In the genomic region with DNA sequence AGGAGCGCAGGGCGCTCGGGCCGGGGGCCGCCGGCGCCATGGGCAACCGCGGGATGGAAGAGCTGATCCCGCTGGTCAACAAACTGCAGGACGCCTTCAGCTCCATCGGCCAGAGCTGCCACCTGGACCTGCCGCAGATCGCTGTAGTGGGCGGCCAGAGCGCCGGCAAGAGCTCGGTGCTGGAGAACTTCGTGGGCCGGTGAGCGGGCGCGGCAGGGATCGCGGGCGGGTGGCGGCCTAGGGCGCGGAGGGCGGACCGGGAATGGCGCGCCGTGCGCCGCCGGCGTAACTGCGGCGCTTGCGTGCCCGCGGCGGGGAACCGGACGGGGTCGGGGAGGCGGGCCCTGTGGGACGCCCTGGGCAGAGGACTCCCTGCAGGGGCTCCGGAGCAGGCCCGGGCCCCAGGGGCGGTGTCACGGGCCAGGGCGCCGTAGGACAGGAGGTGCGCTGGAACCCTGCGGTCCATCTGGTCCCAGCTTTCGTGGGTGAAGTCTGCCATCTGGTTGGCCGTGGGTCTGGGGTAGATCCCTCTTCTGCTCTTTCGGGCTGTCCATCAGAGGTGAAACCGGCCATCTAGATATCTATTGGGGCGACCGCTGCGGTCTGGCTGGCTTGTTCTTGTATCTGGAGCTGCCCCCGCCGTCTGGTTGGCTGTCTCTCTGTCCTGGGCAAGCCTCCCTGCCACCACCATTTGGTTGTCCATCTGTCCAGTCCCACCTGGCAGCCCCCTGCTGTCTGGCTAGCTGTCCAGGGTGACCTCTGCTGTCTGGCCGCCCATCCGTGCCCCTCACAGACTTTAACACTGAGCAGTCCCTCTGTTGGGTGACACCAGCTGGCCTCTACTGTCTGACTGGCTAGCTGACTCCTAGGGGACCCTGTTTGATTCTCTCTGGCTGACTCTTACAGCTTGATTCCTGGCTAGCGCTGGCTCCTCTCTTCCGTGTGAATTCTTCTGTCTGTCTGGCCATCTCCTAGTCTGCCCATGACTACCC, we compare ENCODE assay signal across 8 cellular contexts. TPM values are rescaled to one million over a fixed set of nuclear protein-coding genes. Genes with fewer than 3 reads are reported as not detected.
DNase-seq lines count a peak whose midpoint lies in the region; ATAC-seq and TF ChIP-seq lines count a peak whose summit lies in the region.

No MANE protein-coding gene starts in this region.

- DNase-seq in activated CD4-positive, alpha-beta T cell treated with anti-CD3 and anti-CD28 coated beads for 36 hours = peak; percentile 69
- peak; percentile 65 for DNase-seq in dermis blood vessel endothelial cell
- peak; percentile 52 for DNase-seq in lung (ENCODE audit: low spot score)
- peak; percentile 42 for DNase-seq in stimulated activated CD8-positive, alpha-beta memory T cell treated with anti-CD3 and anti-CD28 coated beads, Interleukin-4, amount 100 ng/mL, for 24 hours (ENCODE audit: low read depth)
- no peak for DNase-seq in SKM-1 (lab: John Stamatoyannopoulos, UW; ENCODE audit: unreplicated experiment)

- H3K4me1 ChIP-seq in BLaER1 = peaks cover 65% of the 10 kb centered on the region
- H3K4me1 ChIP-seq in HUES6 (ENCODE audit: control insufficient read depth, insufficient read depth, low read length) = peaks cover 7% of the 10 kb centered on the region; the same call in 1 of the 2 replicates
- H3K4me1 ChIP-seq in lung (ENCODE audit: control insufficient read depth in 2 of 2, insufficient read depth in 2 of 2, low read length in 2 of 2) = peaks cover 0 to 16% of the 10 kb centered on the region in 2 donors

- H3K36me3 Mint-ChIP-seq in activated CD4-positive, alpha-beta T cell treated with anti-CD3 and anti-CD28 coated beads for 36 hours (ENCODE audit: low read depth) = peaks cover 8% of the 10 kb centered on the region

- H3K27me3 Mint-ChIP-seq in activated CD4-positive, alpha-beta T cell treated with anti-CD3 and anti-CD28 coated beads for 36 hours = no peaks in the 10 kb centered on the region

- peak overlapping the region; percentile 98 for H3K27ac ChIP-seq in BLaER1
- H3K27ac ChIP-seq in HUES6 (ENCODE audit: low read depth, low read length) = peak overlapping the region; percentile 85; the same call in 1 of the 2 replicates
- H3K27ac ChIP-seq in lung (ENCODE audit: low read depth in 1 of 2, low read length in 1 of 2) = peak overlapping the region; percentile 75 to 96

- peak overlapping the region; percentile 97 for H3K4me3 Mint-ChIP-seq in activated CD4-positive, alpha-beta T cell treated with anti-CD3 and anti-CD28 coated beads for 36 hours

- H3K27ac Mint-ChIP-seq in activated CD4-positive, alpha-beta T cell treated with anti-CD3 and anti-CD28 coated beads for 36 hours = peak overlapping the region; percentile 89

- H3K27me3 ChIP-seq in BLaER1 (no peaks in the 10 kb centered on the region), HUES6 (ENCODE audit: control insufficient read depth, insufficient read depth, low read length) (no peaks in the 10 kb centered on the region), lung (ENCODE audit: control insufficient read depth, insufficient read depth) (no peaks in the 10 kb centered on the region)

- no peak for TF ChIP-seq CTCF in lung (IDR thresholded peaks at IDR 0.05; ENCODE audit: control extremely low read depth, extremely low read depth)

- ATAC-seq in GM19372 (IDR thresholded peaks at IDR 0.05; ENCODE audit: low read depth, unreplicated experiment) = peak; percentile 8
- ATAC-seq in activated CD4-positive, alpha-beta T cell treated with anti-CD3 and anti-CD28 coated beads for 36 hours = no peak
- ATAC-seq in lung (ENCODE audit: insufficient read depth, low FRiP score) = peak; percentile 39

- peak overlapping the region; percentile 95 for H3K4me2 ChIP-seq in BLaER1

- no peaks in the 10 kb centered on the region for H3K9me3 ChIP-seq in BLaER1
- no peaks in the 10 kb centered on the region for H3K9me3 ChIP-seq in HUES6 (ENCODE audit: control insufficient read depth, insufficient read depth, low read depth, low read length)
- no peaks in the 10 kb centered on the region for H3K9me3 ChIP-seq in lung (ENCODE audit: control insufficient read depth in 2 of 2, insufficient read depth in 1 of 2, low read length in 1 of 2)

- WGBS in lung, 2 donors = 1% methylated on average over 67 to 70 of the region's 70 CpGs

- peaks cover 47% of the 10 kb centered on the region for H3K4me1 Mint-ChIP-seq in activated CD4-positive, alpha-beta T cell treated with anti-CD3 and anti-CD28 coated beads for 36 hours

- H3K9me3 Mint-ChIP-seq in activated CD4-positive, alpha-beta T cell treated with anti-CD3 and anti-CD28 coated beads for 36 hours (ENCODE audit: low read depth) = no peaks in the 10 kb centered on the region

- peaks cover 46% of the 10 kb centered on the region for H4K20me1 ChIP-seq in BLaER1

- POLR2A ChIA-PET in activated CD4-positive, alpha-beta T cell treated with anti-CD3 and anti-CD28 coated beads for 36 hours (lab: Charles Lee) = interaction anchor here (0.7 to 3.4 kb wide), 8 partner anchors 12 to 146 kb away, joined by 3 to 21 read pairs (median 4); a partner anchor contains a TSS

- peak overlapping the region; percentile 99 for H3K4me3 ChIP-seq in BLaER1
- peak overlapping the region; percentile 88 for H3K4me3 ChIP-seq in HUES6 (ENCODE audit: low read depth, low read length)
- H3K4me3 ChIP-seq in lung = peak overlapping the region; percentile 95

- H3K9ac ChIP-seq in BLaER1 = peak overlapping the region; percentile 99
- peak overlapping the region; percentile 96 for H3K9ac ChIP-seq in HUES6 (ENCODE audit: low read length)

- intact Hi-C loops in activated CD4-positive, alpha-beta T cell treated with anti-CD3 and anti-CD28 coated beads for 36 hours (cut with DNase I, micrococcal nuclease) = loop anchor here (1.0 to 5.0 kb wide), 5 partner anchors 13 to 374 kb away; no protein-coding TSS in a partner anchor

- peaks cover 27% of the 10 kb centered on the region for H3K36me3 ChIP-seq in BLaER1
- H3K36me3 ChIP-seq in HUES6 (ENCODE audit: control insufficient read depth, insufficient read depth, low read length) = peaks cover 7% of the 10 kb centered on the region
- H3K36me3 ChIP-seq in lung (ENCODE audit: control insufficient read depth in 2 of 2, insufficient read depth in 2 of 2, low read length in 2 of 2) = peaks cover 0 to 5% of the 10 kb centered on the region in 2 donors

- CTCF ChIA-PET in activated CD4-positive, alpha-beta T cell treated with anti-CD3 and anti-CD28 coated beads for 36 hours (lab: Charles Lee) = interaction anchor here (0.5 to 4.2 kb wide), 39 partner anchors 12 to 201 kb away, joined by 3 to 48 read pairs (median 5); a partner anchor contains a TSS

RNA-seq across cellular contexts. Expression of a gene that starts 0.6 kb away (rescaled TPM):
- total RNA-seq in activated CD4-positive, alpha-beta T cell treated with anti-CD3 and anti-CD28 coated beads for 36 hours = 100 to 1,000 TPM; 167 to 185 TPM
- 118 and 185 TPM in 2 replicates for total RNA-seq in dermis blood vessel endothelial cell
- 100 to 1,000 TPM; 202 to 277 TPM for total RNA-seq in lung
- polyA plus RNA-seq in lung = 100 to 1,000 TPM; 172 to 206 TPM

RNA-seq across cellular contexts. Expression of a gene that starts 17.3 kb away (rescaled TPM):
- 10 to 100 TPM; 51.5 to 52.8 TPM for total RNA-seq in activated CD4-positive, alpha-beta T cell treated with anti-CD3 and anti-CD28 coated beads for 36 hours
- total RNA-seq in dermis blood vessel endothelial cell (23.1 and 26.4 TPM in 2 replicates), lung (10 to 100 TPM; 21.0 to 54.5 TPM)
- 10 to 100 TPM; 46.9 to 70.6 TPM for polyA plus RNA-seq in lung
